Comparison of ENCODE assay signal across 8 cellular contexts in genomic region chr1:165598676-165599059, GRCh38. TPM values are rescaled to one million over a fixed set of nuclear protein-coding genes. Genes with fewer than 3 reads are reported as not detected.
DNase-seq lines count a peak whose midpoint lies in the region; ATAC-seq and TF ChIP-seq lines count a peak whose summit lies in the region.

No MANE protein-coding gene starts in this region.

- no peaks in the 10 kb centered on the region for H3K36me3 Mint-ChIP-seq in natural killer cell treated with Interleukin-12 subunit alpha and Interleukin-12 subunit beta and Interleukin-15 and Interleukin-18, amount 100 ng/mL, for 72 hours

- no peak for ATAC-seq in natural killer cell treated with Interleukin-12 subunit alpha and Interleukin-12 subunit beta and Interleukin-15 and Interleukin-18, amount 100 ng/mL, for 72 hours
- no peak for ATAC-seq in HG03135 (IDR thresholded peaks at IDR 0.05; ENCODE audit: unreplicated experiment)
- no peak for ATAC-seq in HG02571 (IDR thresholded peaks at IDR 0.05; ENCODE audit: unreplicated experiment)

- peaks cover 13 to 16% of the 10 kb centered on the region in 2 donors for H3K27me3 Mint-ChIP-seq in natural killer cell treated with Interleukin-12 subunit alpha and Interleukin-12 subunit beta and Interleukin-15 and Interleukin-18, amount 100 ng/mL, for 72 hours

- H3K4me3 Mint-ChIP-seq in natural killer cell treated with Interleukin-12 subunit alpha and Interleukin-12 subunit beta and Interleukin-15 and Interleukin-18, amount 100 ng/mL, for 72 hours = peak overlapping the region; percentile 87

- peak overlapping the region; percentile 92 for H3K27ac Mint-ChIP-seq in natural killer cell treated with Interleukin-12 subunit alpha and Interleukin-12 subunit beta and Interleukin-15 and Interleukin-18, amount 100 ng/mL, for 72 hours

- DNase-seq in DMS53 (lab: John Stamatoyannopoulos, UW) (peak; percentile 61), NCI-H1105 treated with DMSO at 0.1 percent for 48 hours (lab: John Stamatoyannopoulos, UW) (peak; percentile 58), coronary artery (ENCODE audit: low spot score) (no peak), NCI-H1930 (lab: John Stamatoyannopoulos, UW) (no peak), hepatic stellate cell (ENCODE audit: low spot score) (no peak)
- DNase-seq in natural killer cell treated with Interleukin-12 subunit alpha and Interleukin-12 subunit beta and Interleukin-15 and Interleukin-18, amount 100 ng/mL, for 72 hours (ENCODE audit: low spot score) = no peak

- no peaks in the 10 kb centered on the region for H3K9me3 Mint-ChIP-seq in natural killer cell treated with Interleukin-12 subunit alpha and Interleukin-12 subunit beta and Interleukin-15 and Interleukin-18, amount 100 ng/mL, for 72 hours

- peaks cover 26 to 32% of the 10 kb centered on the region in 2 donors for H3K4me1 Mint-ChIP-seq in natural killer cell treated with Interleukin-12 subunit alpha and Interleukin-12 subunit beta and Interleukin-15 and Interleukin-18, amount 100 ng/mL, for 72 hours (ENCODE audit: low read depth in 2 of 2)

- H3K4me3 ChIP-seq in coronary artery = peak overlapping the region; percentile 74

- peak overlapping the region; percentile 52 to 79 for H3K27ac ChIP-seq in coronary artery

- TF ChIP-seq CTCF in coronary artery (IDR thresholded peaks at IDR 0.05) = no peak

RNA-seq across cellular contexts. Expression of gene MGST3, which starts 32.4 kb away (rescaled TPM):
- 10 to 100 TPM; 19.5 to 29.5 TPM for total RNA-seq in natural killer cell treated with Interleukin-12 subunit alpha and Interleukin-12 subunit beta and Interleukin-15 and Interleukin-18, amount 100 ng/mL, for 72 hours

RNA-seq across cellular contexts. Expression of gene LRRC52, which starts 54.9 kb away (rescaled TPM):
- not detected for total RNA-seq in natural killer cell treated with Interleukin-12 subunit alpha and Interleukin-12 subunit beta and Interleukin-15 and Interleukin-18, amount 100 ng/mL, for 72 hours

Comparison
In these comparisons a context has a peak if more than half of its experiments do, and no peak if none do; other contexts are left out.
1. DNase-seq: peak in DMS53 (single experiment) and NCI-H1105 treated with DMSO at 0.1 percent for 48 hours (single experiment); none in coronary artery (single experiment), natural killer cell treated with Interleukin-12 subunit alpha and Interleukin-12 subunit beta and Interleukin-15 and Interleukin-18, amount 100 ng/mL, for 72 hours (single experiment), NCI-H1930 (0 of 2) and hepatic stellate cell (single experiment).